27 cellular contexts compared by ENCODE assay signal in genomic region chr6:7489376-7489775, GRCh38.
"Had no signal": no experiment of that assay in that cellular context is flagged by ENCODE, and none has a peak within 500 bp of the region (broad histone marks: within the 10 kb centered on the region; RNA-seq: fewer than 3 reads in every experiment).

No MANE protein-coding gene starts in this region.

- ATAC-seq: activated T-helper 17 cell treated with anti-CD3 and anti-CD28 coated beads, Interleukin-2, amount 50 U/mL, for 72 hours; Panc1; Right ventricle myocardium inferior; T-cell had no signal

- DNase-seq: activated B cell treated with CpG ODN at 0.5 μM for 24 hours; activated CD4-positive, alpha-beta memory T cell treated with anti-CD3 and anti-CD28 coated beads for 36 hours; activated CD4-positive, alpha-beta T cell treated with anti-CD3 and anti-CD28 coated beads for 1 hour; activated CD4-positive, alpha-beta T cell treated with anti-CD3 and anti-CD28 coated beads, Interleukin-2, amount 10 ng/mL, durations not matched to agents 7 days and 5 days; activated CD8-positive, alpha-beta memory T cell treated with anti-CD3 and anti-CD28 coated beads for 24 hours; activated gamma-delta T cell; activated naive CD4-positive, alpha-beta T cell treated with anti-CD3 and anti-CD28 coated beads for 36 hours; activated naive CD8-positive, alpha-beta T cell treated with anti-CD3 and anti-CD28 coated beads for 36 hours; activated T-cell treated with anti-CD3 and anti-CD28 coated beads for 4 hours; activated T-cell treated with anti-CD3 and anti-CD28 coated beads, Interleukin-2, amount 50 U/mL, for 48 hours; brain microvascular endothelial cell; KG1; NCI-H1048; NCI-H1930; NCI-H2171; NCI-H345; NCI-H510A treated with DMSO at 0.1 percent for 48 hours; NCI-H774; NK-92 treated with Interleukin-12 subunit alpha and Interleukin-12 subunit beta, amount 100 ng/mL, for 24 hours; OCI-M1; RPMI8226; T-cell; T-helper 2 cell; T1000 had no signal
